14 cellular contexts compared by ENCODE assay signal in the genomic region with DNA sequence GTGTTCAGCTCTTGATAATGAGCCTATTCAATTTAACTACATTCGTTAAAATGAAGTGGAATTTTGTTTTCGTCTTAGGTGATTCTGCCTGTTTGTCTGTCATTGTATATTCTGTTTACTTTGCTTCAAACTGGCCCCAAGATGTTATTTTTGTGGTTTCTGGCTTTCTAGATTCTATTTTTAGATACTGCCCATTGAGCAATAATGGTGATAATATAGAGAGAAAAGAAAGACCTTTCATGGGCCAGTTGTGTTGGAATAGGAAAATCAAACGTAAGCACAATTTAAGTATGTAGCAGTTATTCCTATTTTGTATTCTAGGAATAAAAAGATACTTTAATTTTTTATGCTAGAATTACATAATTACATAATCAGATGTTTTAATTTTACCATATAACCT. TPM values are rescaled to one million over a fixed set of nuclear protein-coding genes. Genes with fewer than 3 reads are reported as not detected.
DNase-seq lines count a peak whose midpoint lies in the region; ATAC-seq, FAIRE-seq and TF ChIP-seq lines count a peak whose summit lies in the region.
"Had no signal": no experiment of that assay in that cellular context is flagged by ENCODE, and none has a peak within 500 bp of the region (broad histone marks: within the 10 kb centered on the region; RNA-seq: fewer than 3 reads in every experiment).

No MANE protein-coding gene starts in this region.

- peaks cover 68% of the 10 kb centered on the region for H3K4me1 ChIP-seq in left ventricle myocardium inferior
- peaks cover 0 to 38% of the 10 kb centered on the region in 2 donors for H3K4me1 ChIP-seq in right atrium auricular region

- H3K4me3 ChIP-seq in left ventricle myocardium inferior (no peak overlapping the region), right atrium auricular region (no peak overlapping the region), SK-N-MC (no peak overlapping the region)
- H3K4me3 ChIP-seq: Peyer's patch had no signal

- H3K27me3 ChIP-seq in left ventricle myocardium inferior (ENCODE audit: low read depth) (no peaks in the 10 kb centered on the region), right atrium auricular region (no peaks in the 10 kb centered on the region)
- H3K27me3 ChIP-seq: Peyer's patch had no signal

- peaks cover 25% of the 10 kb centered on the region for H3K4me1 Mint-ChIP-seq in stimulated activated effector memory CD8-positive, alpha-beta T cell treated with anti-CD3 and anti-CD28 coated beads, Interleukin-12 subunit alpha, Interleukin-12 subunit beta, amount 100 ng/mL, for 72 hours

- no peak for ATAC-seq in stimulated activated effector memory CD8-positive, alpha-beta T cell treated with anti-CD3 and anti-CD28 coated beads, Interleukin-12 subunit alpha, Interleukin-12 subunit beta, amount 100 ng/mL, for 72 hours
- no peak for ATAC-seq in sciatic nerve

- H3K9me3 ChIP-seq in left ventricle myocardium inferior (replicated peaks) (no peaks in the 10 kb centered on the region), right atrium auricular region (no peaks in the 10 kb centered on the region), SK-N-MC (ENCODE audit: low read depth, low read length) (no peaks in the 10 kb centered on the region)
- H3K9me3 ChIP-seq: Peyer's patch had no signal

- TF ChIP-seq CTCF in left ventricle myocardium inferior (IDR thresholded peaks at IDR 0.05; ENCODE audit: borderline replicate concordance): no peak
- no peak for TF ChIP-seq CTCF in right atrium auricular region (IDR thresholded peaks at IDR 0.05)
- TF ChIP-seq CTCF in D721Med (IDR thresholded peaks at IDR 0.05; ENCODE audit: insufficient read depth, missing control alignments): no peak

- H3K36me3 Mint-ChIP-seq in stimulated activated effector memory CD8-positive, alpha-beta T cell treated with anti-CD3 and anti-CD28 coated beads, Interleukin-12 subunit alpha, Interleukin-12 subunit beta, amount 100 ng/mL, for 72 hours: peaks cover 82% of the 10 kb centered on the region

- FAIRE-seq in D721Med (lab: Jason Lieb, UNC): no peak

- H3K4me3 Mint-ChIP-seq in stimulated activated effector memory CD8-positive, alpha-beta T cell treated with anti-CD3 and anti-CD28 coated beads, Interleukin-12 subunit alpha, Interleukin-12 subunit beta, amount 100 ng/mL, for 72 hours: peak overlapping the region; percentile 28
- H3K4me3 Mint-ChIP-seq: B cell had no signal

- intact Hi-C loops in left ventricle myocardium inferior (cut with micrococcal nuclease): no loop called here
- intact Hi-C loops in sciatic nerve (cut with DNase I): no loop called here

- no peak for DNase-seq in left ventricle myocardium inferior
- DNase-seq in right atrium auricular region (ENCODE audit: low spot score): no peak
- DNase-seq in SK-N-MC (ENCODE audit: low read depth, low spot score): no peak
- peak; percentile 41 for DNase-seq in fibroblast of peridontal ligament (ENCODE audit: extremely low read depth)
- no peak for DNase-seq in stimulated activated effector memory CD8-positive, alpha-beta T cell treated with anti-CD3 and anti-CD28 coated beads, Interleukin-12 subunit alpha, Interleukin-12 subunit beta, amount 100 ng/mL, for 72 hours (ENCODE audit: low spot score in 2 of 2)
- no peak for DNase-seq in CD1c-positive myeloid dendritic cell (ENCODE audit: extremely low spot score)
- no peak for DNase-seq in D721Med (ENCODE audit: insufficient read length, low spot score)
- DNase-seq in sciatic nerve (ENCODE audit: low spot score): no peak
- DNase-seq: effector CD4-positive, alpha-beta T cell; NCI-H1048; NCI-H345; Peyer's patch; substantia nigra had no signal

- H3K27ac ChIP-seq in left ventricle myocardium inferior (replicated peaks): peak overlapping the region; percentile 1
- H3K27ac ChIP-seq in right atrium auricular region: no peak overlapping the region
- H3K27ac ChIP-seq in SK-N-MC: no peak overlapping the region
- H3K27ac ChIP-seq: Peyer's patch had no signal

- H3K9ac ChIP-seq in SK-N-MC (ENCODE audit: insufficient read length): peak overlapping the region; percentile 6

- no peaks in the 10 kb centered on the region for H3K9me3 Mint-ChIP-seq in stimulated activated effector memory CD8-positive, alpha-beta T cell treated with anti-CD3 and anti-CD28 coated beads, Interleukin-12 subunit alpha, Interleukin-12 subunit beta, amount 100 ng/mL, for 72 hours

- H3K36me3 ChIP-seq in left ventricle myocardium inferior: peaks cover 59% of the 10 kb centered on the region
- peaks cover 48% of the 10 kb centered on the region for H3K36me3 ChIP-seq in right atrium auricular region
- peaks cover 61% of the 10 kb centered on the region for H3K36me3 ChIP-seq in SK-N-MC (ENCODE audit: insufficient read depth, low read length)

- H3K27ac Mint-ChIP-seq in stimulated activated effector memory CD8-positive, alpha-beta T cell treated with anti-CD3 and anti-CD28 coated beads, Interleukin-12 subunit alpha, Interleukin-12 subunit beta, amount 100 ng/mL, for 72 hours: no peak overlapping the region
- H3K27ac Mint-ChIP-seq: B cell had no signal

RNA-seq across cellular contexts. Expression of a gene that starts 4.0 kb away (rescaled TPM):
- 8.5 TPM for total RNA-seq in left ventricle myocardium inferior
- 10 to 100 TPM in 1 of 2 donors, 1 to 10 TPM in 1; 9.7 to 11.1 TPM for total RNA-seq in right atrium auricular region
- total RNA-seq in sciatic nerve: 16.8 TPM

RNA-seq across cellular contexts. Expression of a gene that starts 56.4 kb away (rescaled TPM):
- total RNA-seq in left ventricle myocardium inferior (5.9 TPM), right atrium auricular region (1 to 10 TPM; 4.6 to 7.7 TPM), sciatic nerve (13.6 TPM)
